In genomic region chr7:105698531-105698930, GRCh38 we compare ENCODE assay signal across 21 cellular contexts.
A peak's percentile ranks its signal among the peaks of the same experiment; 100 is the strongest.
DNase-seq lines count a peak whose midpoint lies in the region; ATAC-seq and TF ChIP-seq lines count a peak whose summit lies in the region.
"Had no signal": no experiment of that assay in that cellular context is flagged by ENCODE, and none has a peak within 500 bp of the region (broad histone marks: within the 10 kb centered on the region; RNA-seq: fewer than 3 reads in every experiment).

No MANE protein-coding gene starts in this region.

- H4K8ac ChIP-seq in H9 (replicated peaks; ENCODE audit: insufficient read length, low read depth, low read length), result no peak overlapping the region

- H3K56ac ChIP-seq in H9 (ENCODE audit: insufficient read length, low read depth, low read length), result no peak overlapping the region

- H3K4me2 ChIP-seq in H9 (ENCODE audit: insufficient read depth, insufficient read length, low read length), result no peak overlapping the region
- H3K4me2 ChIP-seq: BLaER1 treated with 17β-estradiol and CSF1 and Interleukin-3, amounts not matched to agents 10 nM and 100 nM had no signal

- no TSS peak for BruUV-seq in A673 (replicated peaks; lab: Mats Ljungman, UMichigan)

- peak overlapping the region; percentile 47 for H2BK12ac ChIP-seq in H9 (ENCODE audit: insufficient read length, low read depth, low read length)

- peaks cover 2% of the 10 kb centered on the region; the same call in 1 of the 2 replicates for H3K27me3 Mint-ChIP-seq in H9 (ENCODE audit: low read depth)
- no peaks in the 10 kb centered on the region for H3K27me3 Mint-ChIP-seq in activated CD4-positive, alpha-beta T cell treated with anti-CD3 and anti-CD28 coated beads for 36 hours
- H3K27me3 Mint-ChIP-seq: CD4-positive, alpha-beta T cell; CD8-positive, alpha-beta memory T cell had no signal

- H3K36me3 ChIP-seq in A673 (ENCODE audit: insufficient read depth, low read length, poor library complexity, severe bottlenecking) (no peaks in the 10 kb centered on the region), iPS-15b (ENCODE audit: control insufficient read depth, insufficient read depth, low read length) (no peaks in the 10 kb centered on the region)
- H3K36me3 ChIP-seq: BE2C had no signal

- H3K4ac ChIP-seq in H9 (ENCODE audit: low read depth, low read length), result no peak overlapping the region; the same call in 1 of the 2 replicates

- H4K91ac ChIP-seq in H9 (ENCODE audit: insufficient read length, low read depth, low read length), result no peak overlapping the region

- H3K36me3 Mint-ChIP-seq in H9 (ENCODE audit: insufficient read depth in 1 of 3, low read depth in 3 of 3), result peaks cover 0 to 6% (median 4%) of the 10 kb centered on the region in 3 experiments; a peak in 4 of 7 replicates
- H3K36me3 Mint-ChIP-seq in activated CD4-positive, alpha-beta T cell treated with anti-CD3 and anti-CD28 coated beads for 36 hours (ENCODE audit: low read depth), result peaks cover 6% of the 10 kb centered on the region

- no peak for ATAC-seq in GM21360 (IDR thresholded peaks at IDR 0.05; ENCODE audit: unreplicated experiment)
- no peak for ATAC-seq in GM19467 (IDR thresholded peaks at IDR 0.05; ENCODE audit: unreplicated experiment)
- ATAC-seq in activated CD4-positive, alpha-beta T cell treated with anti-CD3 and anti-CD28 coated beads for 36 hours, result no peak

- H2BK20ac ChIP-seq in H9 (ENCODE audit: low read depth, low read length, poor library complexity, severe bottlenecking), result no peak overlapping the region

- no peak overlapping the region for H2AFZ ChIP-seq in H9 (ENCODE audit: low read length)
- H2AFZ ChIP-seq: GM23248 had no signal

- H2BK120ac ChIP-seq in H9 (ENCODE audit: low read depth, low read length, poor library complexity, severe bottlenecking), result no peak overlapping the region

- H2BK15ac ChIP-seq in H9 (ENCODE audit: low read depth, low read length), result no peak overlapping the region

- H3K4me1 Mint-ChIP-seq in H9, result peaks cover 52 to 58% of the 10 kb centered on the region in 2 experiments
- H3K4me1 Mint-ChIP-seq in activated CD4-positive, alpha-beta T cell treated with anti-CD3 and anti-CD28 coated beads for 36 hours, result peaks cover 3% of the 10 kb centered on the region

- no peak overlapping the region for H2AK5ac ChIP-seq in H9 (ENCODE audit: insufficient read length, low read length)

- H3K27me3 ChIP-seq in A673 (replicated peaks; ENCODE audit: insufficient read depth, low read depth, low read length, poor library complexity) (no peaks in the 10 kb centered on the region), H9 (ENCODE audit: insufficient read depth, low read length) (no peaks in the 10 kb centered on the region), iPS-15b (ENCODE audit: control insufficient read depth, insufficient read depth, low read length) (no peaks in the 10 kb centered on the region)
- H3K27me3 ChIP-seq: BE2C; BLaER1 treated with 17β-estradiol and CSF1 and Interleukin-3, amounts not matched to agents 10 nM and 100 nM had no signal

- no peak overlapping the region for H4K5ac ChIP-seq in H9 (ENCODE audit: insufficient read length, low read depth, low read length)

- DNase-seq in A673 (ENCODE audit: low spot score), result no peak
- DNase-seq in H9, result no peak
- peak; percentile 55 for DNase-seq in RPMI7951 (ENCODE audit: low read depth)
- no peak for DNase-seq in activated CD4-positive, alpha-beta T cell treated with anti-CD3 and anti-CD28 coated beads for 36 hours
- DNase-seq in NCI-H69 (lab: John Stamatoyannopoulos, UW), result no peak
- DNase-seq: ACHN; AML-193; BE2C; CD4-positive, alpha-beta T cell; CD8-positive, alpha-beta memory T cell; DMS 273 treated with DMSO at 0.1 percent for 48 hours; DMS79; GF-D8; GM23248; HCEC 1CT had no signal

- H3K23me2 ChIP-seq in H9 (ENCODE audit: insufficient read length, low read depth, low read length, poor library complexity, severe bottlenecking), result no peaks in the 10 kb centered on the region

- WGBS in H9 (ENCODE audit: extremely low coverage, insufficient read length, low lambda C conversion rate), result no CpG with 5 or more reads among the region's 6 CpGs

- intact Hi-C loops in A673 (cut with micrococcal nuclease; ENCODE audit: unreplicated experiment), result no loop called here
- intact Hi-C loops in activated CD4-positive, alpha-beta T cell treated with anti-CD3 and anti-CD28 coated beads for 36 hours (cut with DNase I, micrococcal nuclease), result no loop called here

- CTCF ChIA-PET in A673 (lab: Charles Lee), result interaction anchor here (0.5 kb wide), 1 partner anchor 9 kb away, joined by 5 read pairs; no protein-coding TSS in a partner anchor
- CTCF ChIA-PET in activated CD4-positive, alpha-beta T cell treated with anti-CD3 and anti-CD28 coated beads for 36 hours (lab: Charles Lee), result interaction anchor here (1.2 kb wide), 1 partner anchor 44 kb away, joined by 3 read pairs; no protein-coding TSS in a partner anchor

- H3K23ac ChIP-seq in H9 (ENCODE audit: insufficient read length, low read depth, low read length), result no peak overlapping the region

- H2BK5ac ChIP-seq in H9 (ENCODE audit: insufficient read length, low read length), result no peak overlapping the region

- POLR2A ChIA-PET in A673 (lab: Charles Lee; ENCODE audit: low non-redundant PET), result no interaction called here
- POLR2A ChIA-PET in activated CD4-positive, alpha-beta T cell treated with anti-CD3 and anti-CD28 coated beads for 36 hours (lab: Charles Lee), result no interaction called here

- H3K4me1 ChIP-seq in A673 (ENCODE audit: insufficient read depth, low read length, poor library complexity, severe bottlenecking), result peaks cover 20% of the 10 kb centered on the region
- H3K4me1 ChIP-seq in H9 (ENCODE audit: insufficient read depth, low read length), result peaks cover 24% of the 10 kb centered on the region
- H3K4me1 ChIP-seq in iPS-15b (ENCODE audit: control insufficient read depth, insufficient read depth, low read length), result peaks cover 32% of the 10 kb centered on the region
- H3K4me1 ChIP-seq: BE2C had no signal

- no peaks in the 10 kb centered on the region for H4K20me1 ChIP-seq in H9 (ENCODE audit: control insufficient read depth, insufficient read depth, insufficient read length)
- H4K20me1 ChIP-seq: BLaER1 treated with 17β-estradiol and CSF1 and Interleukin-3, amounts not matched to agents 10 nM and 100 nM had no signal

- TF ChIP-seq CTCF in A673 (conservative IDR thresholded peaks at IDR 0.05; ENCODE audit: low read depth, low read length) (no peak), H9 (conservative IDR thresholded peaks at IDR 0.05) (no peak)

- H3K18ac ChIP-seq in H9 (ENCODE audit: insufficient read length, low read depth, low read length), result no peak overlapping the region

- H3K79me2 ChIP-seq in H9 (ENCODE audit: insufficient read depth, low read length), result no peaks in the 10 kb centered on the region

- no peak overlapping the region for H3K4me3 Mint-ChIP-seq in H9
- H3K4me3 Mint-ChIP-seq in activated CD4-positive, alpha-beta T cell treated with anti-CD3 and anti-CD28 coated beads for 36 hours, result no peak overlapping the region
- H3K4me3 Mint-ChIP-seq: CD14-positive monocyte; CD4-positive, alpha-beta T cell; CD8-positive, alpha-beta memory T cell had no signal

- no peaks in the 10 kb centered on the region for H3K9me3 Mint-ChIP-seq in H9
- H3K9me3 Mint-ChIP-seq in activated CD4-positive, alpha-beta T cell treated with anti-CD3 and anti-CD28 coated beads for 36 hours (ENCODE audit: low read depth), result peaks cover 8% of the 10 kb centered on the region
- H3K9me3 Mint-ChIP-seq: CD4-positive, alpha-beta T cell had no signal

- no peak overlapping the region for H3K4me3 ChIP-seq in A673 (ENCODE audit: low read depth, low read length, poor library complexity, severe bottlenecking)
- H3K4me3 ChIP-seq in iPS-15b (ENCODE audit: low read depth, low read length), result no peak overlapping the region
- H3K4me3 ChIP-seq: BLaER1 treated with 17β-estradiol and CSF1 and Interleukin-3, amounts not matched to agents 10 nM and 100 nM; GM23248 had no signal

- peak overlapping the region; percentile 82 for H3K27ac ChIP-seq in A673 (ENCODE audit: low read depth, low read length, poor library complexity, severe bottlenecking)
- H3K27ac ChIP-seq in H9 (ENCODE audit: insufficient read length, low read depth, low read length), result no peak overlapping the region
- H3K27ac ChIP-seq: 22Rv1; BLaER1 treated with 17β-estradiol and CSF1 and Interleukin-3, amounts not matched to agents 10 nM and 100 nM; GM23248 had no signal

- H3K9me3 ChIP-seq in A673 (ENCODE audit: low read depth, low read length, poor library complexity, severe bottlenecking) (no peaks in the 10 kb centered on the region), H9 (ENCODE audit: control insufficient read depth, low read depth, low read length) (no peaks in the 10 kb centered on the region), iPS-15b (ENCODE audit: control insufficient read depth, insufficient read depth, low read length) (no peaks in the 10 kb centered on the region)
- H3K9me3 ChIP-seq: BE2C had no signal

- no peaks in the 10 kb centered on the region for H3K79me1 ChIP-seq in H9 (ENCODE audit: insufficient read depth, low read depth, low read length, poor library complexity, severe bottlenecking)

- H3K9ac ChIP-seq in H9 (ENCODE audit: extremely low read depth, insufficient read length, low read length) (no peak overlapping the region), iPS-15b (ENCODE audit: low read depth, low read length) (peak overlapping the region; percentile 68)
- H3K9ac ChIP-seq: BLaER1 treated with 17β-estradiol and CSF1 and Interleukin-3, amounts not matched to agents 10 nM and 100 nM; GM23248 had no signal

- H3K27ac Mint-ChIP-seq in H9, result peak overlapping the region in 2 of 3 experiments; percentile 39 to 89; a peak in 2 of 7 replicates
- H3K27ac Mint-ChIP-seq in activated CD4-positive, alpha-beta T cell treated with anti-CD3 and anti-CD28 coated beads for 36 hours, result no peak overlapping the region
- H3K27ac Mint-ChIP-seq: CD14-positive monocyte; CD4-positive, alpha-beta T cell; CD8-positive, alpha-beta memory T cell had no signal

- H3T11ph ChIP-seq in H9 (ENCODE audit: low read length), result no peak overlapping the region

- no peak overlapping the region for H3K14ac ChIP-seq in H9 (ENCODE audit: insufficient read depth, low read length)
